Comparison of ENCODE assay signal across 32 cellular contexts in genomic region chr2:12402440-12403139, GRCh38.
"Had no signal": no experiment of that assay in that cellular context is flagged by ENCODE, and none has a peak within 500 bp of the region (broad histone marks: within the 10 kb centered on the region; RNA-seq: fewer than 3 reads in every experiment).

No MANE protein-coding gene starts in this region.

- H3K4me1 ChIP-seq: ascending aorta had no signal

- DNase-seq: activated CD4-positive, alpha-beta T cell treated with anti-CD3 and anti-CD28 coated beads, Interleukin-2, amount 10 ng/mL, durations not matched to agents 24 days and 14 days; activated CD4-positive, alpha-beta T cell treated with anti-CD3 and anti-CD28 coated beads, Interleukin-2, amount 50 U/mL, for 4 hours; activated CD8-positive, alpha-beta T cell treated with anti-CD3 and anti-CD28 coated beads for 36 hours; activated effector memory CD4-positive, alpha-beta T cell treated with anti-CD3 and anti-CD28 coated beads, Interleukin-2, amount 50 U/mL, for 16 hours; activated naive CD4-positive, alpha-beta T cell; activated naive CD4-positive, alpha-beta T cell treated with anti-CD3 and anti-CD28 coated beads, Interleukin-2, amount 50 U/mL, for 16 hours; activated naive CD8-positive, alpha-beta T cell treated with anti-CD3 and anti-CD28 coated beads for 36 hours; activated T-cell treated with anti-CD3 and anti-CD28 coated beads, Interleukin-2, amount 50 U/mL, for 1 hour; activated T-cell treated with anti-CD3 and anti-CD28 coated beads, Interleukin-2, amount 50 U/mL, for 72 hours; amniotic stem cell; Karpas-422; NCI-H1048; NCI-H1105 treated with DMSO at 0.1 percent for 48 hours; NCI-H1436 treated with DMSO at 0.1 percent for 48 hours; NCI-H1694 treated with DMSO at 0.1 percent for 48 hours; NCI-H2029; NCI-H2107; NCI-H2171; NCI-H510A; NCI-H526; NCI-H748 treated with DMSO at 0.1 percent for 48 hours; NK-92 treated with Interleukin-12 subunit alpha and Interleukin-12 subunit beta, amount 100 ng/mL, for 24 hours; PC-9; SHP77; SJCRH30; T1000; WERI-Rb-1 had no signal

- H2AFZ ChIP-seq: PC-9 had no signal

- H3K4me2 ChIP-seq: PC-9 had no signal

- H3K9me3 ChIP-seq: ascending aorta had no signal

- H3K27ac ChIP-seq: ascending aorta, cardiac muscle cell, PC-9, SJCRH30, SK-N-MC, WERI-Rb-1 had no signal

- H3K27ac Mint-ChIP-seq: activated CD8-positive, alpha-beta T cell treated with anti-CD3 and anti-CD28 coated beads for 36 hours; activated naive CD8-positive, alpha-beta T cell treated with anti-CD3 and anti-CD28 coated beads for 36 hours; activated T-cell treated with anti-CD3 and anti-CD28 coated beads, Interleukin-2, amount 50 U/mL, for 72 hours; activated T-helper 17 cell treated with anti-CD3 and anti-CD28 coated beads, Interleukin-2, amount 50 U/mL, for 72 hours had no signal

- H3K27me3 Mint-ChIP-seq: activated CD8-positive, alpha-beta T cell treated with anti-CD3 and anti-CD28 coated beads for 36 hours; activated naive CD8-positive, alpha-beta T cell treated with anti-CD3 and anti-CD28 coated beads for 36 hours; activated T-helper 17 cell treated with anti-CD3 and anti-CD28 coated beads, Interleukin-2, amount 50 U/mL, for 72 hours had no signal

- H3K4me3 Mint-ChIP-seq: activated CD4-positive, alpha-beta T cell treated with anti-CD3 and anti-CD28 coated beads, Interleukin-2, amount 10 ng/mL, durations not matched to agents 24 days and 14 days; activated CD8-positive, alpha-beta T cell treated with anti-CD3 and anti-CD28 coated beads for 36 hours; activated naive CD8-positive, alpha-beta T cell treated with anti-CD3 and anti-CD28 coated beads for 36 hours; activated T-cell treated with anti-CD3 and anti-CD28 coated beads, Interleukin-2, amount 50 U/mL, for 72 hours; activated T-helper 17 cell treated with anti-CD3 and anti-CD28 coated beads, Interleukin-2, amount 50 U/mL, for 72 hours; central memory CD8-positive, alpha-beta T cell had no signal

- H3K36me3 ChIP-seq: ascending aorta, cardiac muscle cell, SJCRH30, WERI-Rb-1 had no signal

- H3K4me1 Mint-ChIP-seq: activated CD4-positive, alpha-beta T cell treated with anti-CD3 and anti-CD28 coated beads, Interleukin-2, amount 10 ng/mL, durations not matched to agents 24 days and 14 days; activated naive CD8-positive, alpha-beta T cell treated with anti-CD3 and anti-CD28 coated beads for 36 hours; activated T-helper 17 cell treated with anti-CD3 and anti-CD28 coated beads, Interleukin-2, amount 50 U/mL, for 72 hours; central memory CD8-positive, alpha-beta T cell had no signal

- H3K36me3 Mint-ChIP-seq: activated naive CD8-positive, alpha-beta T cell treated with anti-CD3 and anti-CD28 coated beads for 36 hours had no signal

- H3K27me3 ChIP-seq: ascending aorta, cardiac muscle cell, SJCRH30 had no signal

- H3K4me3 ChIP-seq: ascending aorta, cardiac muscle cell, PC-9, SJCRH30, SK-N-MC had no signal

- ATAC-seq: activated CD8-positive, alpha-beta T cell treated with anti-CD3 and anti-CD28 coated beads for 36 hours; activated T-cell treated with anti-CD3 and anti-CD28 coated beads, Interleukin-2, amount 50 U/mL, for 72 hours; activated T-helper 17 cell treated with anti-CD3 and anti-CD28 coated beads, Interleukin-2, amount 50 U/mL, for 72 hours had no signal

- H3K9me3 Mint-ChIP-seq: central memory CD8-positive, alpha-beta T cell had no signal
